23 cellular contexts compared by ENCODE assay signal in genomic region chr14:104542871-104543830, GRCh38. TPM values are rescaled to one million over a fixed set of nuclear protein-coding genes. Genes with fewer than 3 reads are reported as not detected.
"Had no signal": no experiment of that assay in that cellular context is flagged by ENCODE, and none has a peak within 500 bp of the region (broad histone marks: within the 10 kb centered on the region; RNA-seq: fewer than 3 reads in every experiment).

No MANE protein-coding gene starts in this region.

- H3K4me3 ChIP-seq: dorsolateral prefrontal cortex, esophagus muscularis mucosa, mucosa of descending colon, right lobe of liver, suprapubic skin, upper lobe of left lung had no signal

- H3K4me1 Mint-ChIP-seq: activated CD4-positive, alpha-beta memory T cell treated with anti-CD3 and anti-CD28 coated beads, Interleukin-2, amount 10 ng/mL, durations not matched to agents 7 days and 5 days; activated naive CD4-positive, alpha-beta T cell treated with anti-CD3 and anti-CD28 coated beads, Interleukin-2, amount 50 U/mL, for 24 hours; immature natural killer cell had no signal

- H3K9me3 Mint-ChIP-seq: activated CD4-positive, alpha-beta memory T cell treated with anti-CD3 and anti-CD28 coated beads, Interleukin-2, amount 10 ng/mL, durations not matched to agents 7 days and 5 days; activated naive CD4-positive, alpha-beta T cell treated with anti-CD3 and anti-CD28 coated beads, Interleukin-2, amount 50 U/mL, for 24 hours; activated T-cell treated with anti-CD3 and anti-CD28 coated beads, Interleukin-2, amount 50 U/mL, for 72 hours; immature natural killer cell; naive thymus-derived CD8-positive, alpha-beta T cell; T-helper 2 cell treated with Interferon-gamma antibody and Interleukin-4, amounts not matched to agents 5 μg/mL and 100 μg/mL, for 36 hours had no signal

- H3K27ac ChIP-seq: brain microvascular endothelial cell, dorsolateral prefrontal cortex, esophagus muscularis mucosa, neutrophil, right lobe of liver, suprapubic skin, upper lobe of left lung had no signal

- H3K4me1 ChIP-seq: right lobe of liver had no signal

- H3K4me3 Mint-ChIP-seq: activated CD4-positive, alpha-beta memory T cell treated with anti-CD3 and anti-CD28 coated beads, Interleukin-2, amount 10 ng/mL, durations not matched to agents 7 days and 5 days; activated naive CD4-positive, alpha-beta T cell treated with anti-CD3 and anti-CD28 coated beads, Interleukin-2, amount 50 U/mL, for 24 hours; activated T-cell treated with anti-CD3 and anti-CD28 coated beads, Interleukin-2, amount 50 U/mL, for 72 hours; immature natural killer cell; naive thymus-derived CD8-positive, alpha-beta T cell; T-helper 2 cell treated with Interferon-gamma antibody and Interleukin-4, amounts not matched to agents 5 μg/mL and 100 μg/mL, for 36 hours had no signal

- H3K9me3 ChIP-seq: esophagus muscularis mucosa, mucosa of descending colon, neutrophil, right lobe of liver, suprapubic skin, upper lobe of left lung had no signal

- H3K27ac Mint-ChIP-seq: activated CD4-positive, alpha-beta memory T cell treated with anti-CD3 and anti-CD28 coated beads, Interleukin-2, amount 10 ng/mL, durations not matched to agents 7 days and 5 days; activated naive CD4-positive, alpha-beta T cell treated with anti-CD3 and anti-CD28 coated beads, Interleukin-2, amount 50 U/mL, for 24 hours; activated T-cell treated with anti-CD3 and anti-CD28 coated beads, Interleukin-2, amount 50 U/mL, for 72 hours; immature natural killer cell; naive thymus-derived CD8-positive, alpha-beta T cell; progenitor cell of endocrine pancreas; T-helper 2 cell treated with Interferon-gamma antibody and Interleukin-4, amounts not matched to agents 5 μg/mL and 100 μg/mL, for 36 hours had no signal

- DNase-seq: activated CD4-positive, alpha-beta memory T cell treated with anti-CD3 and anti-CD28 coated beads, Interleukin-2, amount 10 ng/mL, durations not matched to agents 7 days and 5 days; activated CD8-positive, alpha-beta memory T cell treated with anti-CD3 and anti-CD28 coated beads, Interleukin-2, amount 50 U/mL, for 4 hours; activated T-cell treated with anti-CD3 and anti-CD28 coated beads, Interleukin-2, amount 50 U/mL, for 72 hours; amniotic stem cell; brain microvascular endothelial cell; immature natural killer cell; mammary epithelial cell; stimulated activated CD4-positive, alpha-beta T cell treated with anti-CD3 and anti-CD28 coated beads, Interleukin-12 subunit alpha, Interleukin-12 subunit beta, amount 100 ng/mL, for 4 hours; stimulated activated naive CD4-positive, alpha-beta T cell treated with Interleukin-2 at 50 U/mL for 16 hours; SW 1271 had no signal

- H3K27me3 ChIP-seq: brain microvascular endothelial cell, right lobe of liver, upper lobe of left lung had no signal

- H3K36me3 Mint-ChIP-seq: activated naive CD4-positive, alpha-beta T cell treated with anti-CD3 and anti-CD28 coated beads, Interleukin-2, amount 50 U/mL, for 24 hours; immature natural killer cell had no signal

- H3K27me3 Mint-ChIP-seq: activated naive CD4-positive, alpha-beta T cell treated with anti-CD3 and anti-CD28 coated beads, Interleukin-2, amount 50 U/mL, for 24 hours had no signal

- ATAC-seq: activated T-cell treated with anti-CD3 and anti-CD28 coated beads, Interleukin-2, amount 50 U/mL, for 72 hours; left lobe of liver; mucosa of descending colon; naive thymus-derived CD8-positive, alpha-beta T cell; right lobe of liver had no signal

- H3K36me3 ChIP-seq: brain microvascular endothelial cell, esophagus muscularis mucosa, neutrophil, right lobe of liver, suprapubic skin, upper lobe of left lung had no signal

RNA-seq across cellular contexts. Expression of gene C14orf180, which starts 36.4 kb away (rescaled TPM):
- total RNA-seq: activated CD4-positive, alpha-beta memory T cell treated with anti-CD3 and anti-CD28 coated beads, Interleukin-2, amount 10 ng/mL, durations not matched to agents 7 days and 5 days; activated T-cell treated with anti-CD3 and anti-CD28 coated beads, Interleukin-2, amount 50 U/mL, for 72 hours; fibroblast of villous mesenchyme; mammary epithelial cell; naive thymus-derived CD8-positive, alpha-beta T cell; progenitor cell of endocrine pancreas; upper lobe of left lung had no signal
- polyA plus RNA-seq: immature natural killer cell; mammary epithelial cell; naive thymus-derived CD8-positive, alpha-beta T cell had no signal
